In the genomic region with DNA sequence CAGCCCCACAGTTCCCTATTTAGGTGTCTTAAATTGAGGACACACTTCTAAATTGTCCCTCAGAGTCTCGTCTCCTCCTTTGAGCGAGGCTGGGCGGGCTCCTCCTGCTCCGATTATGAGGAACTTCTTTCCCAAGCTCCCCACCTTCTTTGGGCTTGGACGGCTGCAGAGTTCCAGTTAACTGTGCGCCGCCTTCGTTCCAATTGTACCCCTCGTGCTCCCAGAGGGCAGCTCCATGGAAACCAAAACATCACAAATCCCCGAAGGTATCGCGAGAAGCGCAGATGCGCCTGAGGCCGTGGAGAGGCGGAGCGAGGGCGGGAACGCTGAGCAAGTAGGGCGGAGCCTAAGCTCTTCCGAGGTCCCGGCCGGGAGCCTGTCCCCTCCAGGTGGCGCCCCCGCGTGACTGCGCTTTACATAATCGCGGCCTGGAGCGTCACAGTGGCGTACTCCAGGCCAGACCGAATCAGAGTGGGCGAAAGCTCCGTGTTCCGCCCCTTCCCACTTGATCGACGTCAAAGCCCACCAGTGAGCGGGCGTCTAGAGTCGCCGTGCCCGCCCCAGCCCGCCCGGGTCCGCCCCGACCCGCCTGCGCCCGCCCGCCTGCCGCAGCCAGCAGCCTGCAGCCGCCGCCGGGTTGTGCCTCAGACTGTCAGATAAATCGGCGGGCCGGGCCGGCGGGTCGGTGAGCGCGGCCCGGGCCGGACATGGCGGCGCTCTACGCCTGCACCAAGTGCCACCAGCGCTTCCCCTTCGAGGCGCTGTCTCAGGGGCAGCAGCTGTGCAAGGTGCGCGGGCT, we compare ENCODE assay signal across 1 cellular context.
TF ChIP-seq lines count a peak whose summit lies in the region.

Gene FAM76A, plus strand, starts transcription at position 588 of the 799 bp plus-strand sequence. Its CDS starts 120 bp downstream, at position 708.

TF ChIP-seq in K562, 482 proteins besides CTCF, POLR2A, EP300 and RAD21 (continued from another document and continues in another):
- TF ChIP-seq LCOR (CRISPR knock-in tag; IDR thresholded peaks at IDR 0.05) (peak; percentile 90), POLR2AphosphoS5 (IDR thresholded peaks at IDR 0.05; ENCODE audit: control insufficient read depth, insufficient read depth, low read depth, low read length) (no peak), ZNF586 (CRISPR knock-in tag; conservative IDR thresholded peaks at IDR 0.05) (no peak), FOXK1 (CRISPR knock-in tag; IDR thresholded peaks at IDR 0.05; ENCODE audit: borderline replicate concordance) (no peak), MLLT1 (IDR thresholded peaks at IDR 0.05) (no peak), TCF7L2 (IDR thresholded peaks at IDR 0.05; ENCODE audit: low read depth, low read length) (no peak), THAP12 (CRISPR knock-in tag; IDR thresholded peaks at IDR 0.05) (no peak), CBX3 (IDR thresholded peaks at IDR 0.05; ENCODE audit: borderline replicate concordance in 1 of 2, low read length in 2 of 2) (peak in 1 of 2 experiments; percentile 97; a peak in 2 of 3 replicates), USF1 (CRISPR knock-in tag; IDR thresholded peaks at IDR 0.05) (peak; percentile 91), NFXL1 (CRISPR knock-in tag; IDR thresholded peaks at IDR 0.05) (no peak), ZKSCAN8 (CRISPR knock-in tag; IDR thresholded peaks at IDR 0.05) (no peak), EZH2 (IDR thresholded peaks at IDR 0.05; ENCODE audit: borderline replicate concordance, low read depth, low read length) (no peak), U2AF1 (optimal IDR thresholded peaks at IDR 0.05; ENCODE audit: low read depth, low read length) (peak; percentile 82), L3MBTL2 (IDR thresholded peaks at IDR 0.05) (peak; percentile 100), MAZ (CRISPR knock-in tag; conservative IDR thresholded peaks at IDR 0.05 in 1 of 2, IDR thresholded peaks at IDR 0.05 in 1 of 2) (peak; percentile 78 to 83), ZNF280A (IDR thresholded peaks at IDR 0.05; ENCODE audit: low read depth, partially characterized antibody) (no peak), NFIC (IDR thresholded peaks at IDR 0.05) (no peak), RBM22 (IDR thresholded peaks at IDR 0.05; ENCODE audit: low read depth, low read length, poor library complexity, severe bottlenecking) (no peak), KLF16 (IDR thresholded peaks at IDR 0.05) (no peak; the same call in 1 of the 2 replicates), NR2F6 (CRISPR knock-in tag; IDR thresholded peaks at IDR 0.05) (no peak), TAF1 (IDR thresholded peaks at IDR 0.05; ENCODE audit: control insufficient read depth, extremely low read depth, insufficient read depth, low read length, severe bottlenecking) (peak; percentile 74), JUNB (CRISPR knock-in tag; conservative IDR thresholded peaks at IDR 0.05) (no peak), CEBPG (CRISPR knock-in tag; IDR thresholded peaks at IDR 0.05) (peak; percentile 50; the same call in 1 of the 2 replicates), CEBPG (tag; conservative IDR thresholded peaks at IDR 0.05 in 1 of 2, IDR thresholded peaks at IDR 0.05 in 1 of 2) (peak in 1 of 2 experiments; percentile 34; a peak in 1 of 4 replicates), ARID1B (IDR thresholded peaks at IDR 0.05) (no peak), ZFPM2 (CRISPR knock-in tag; IDR thresholded peaks at IDR 0.05) (no peak), ZFX (CRISPR knock-in tag; IDR thresholded peaks at IDR 0.05) (peak; percentile 76), ZNF134 (CRISPR knock-in tag; conservative IDR thresholded peaks at IDR 0.05) (no peak), ARID3B (CRISPR knock-in tag; IDR thresholded peaks at IDR 0.05; ENCODE audit: borderline replicate concordance) (no peak), CREBBP (IDR thresholded peaks at IDR 0.05; ENCODE audit: low read depth, low read length) (no peak), ZFP30 (CRISPR knock-in tag; IDR thresholded peaks at IDR 0.05; ENCODE audit: borderline replicate concordance) (no peak), RFX7 (CRISPR knock-in tag; IDR thresholded peaks at IDR 0.05) (no peak), PATZ1 (CRISPR knock-in tag; IDR thresholded peaks at IDR 0.05; ENCODE audit: borderline replicate concordance) (no peak), SOX6 (IDR thresholded peaks at IDR 0.05) (0 out of 2 replicates have a peak, but pooled peaks have one; percentile 14), ZBED1 (IDR thresholded peaks at IDR 0.05) (no peak), NBN (IDR thresholded peaks at IDR 0.05; ENCODE audit: low read depth) (no peak), BDP1 (IDR thresholded peaks at IDR 0.05; ENCODE audit: insufficient read depth, insufficient read length) (no peak), TARDBP (IDR thresholded peaks at IDR 0.05) (no peak; the same call in none of the 2 replicates)
- TF ChIP-seq, protein P1, sequence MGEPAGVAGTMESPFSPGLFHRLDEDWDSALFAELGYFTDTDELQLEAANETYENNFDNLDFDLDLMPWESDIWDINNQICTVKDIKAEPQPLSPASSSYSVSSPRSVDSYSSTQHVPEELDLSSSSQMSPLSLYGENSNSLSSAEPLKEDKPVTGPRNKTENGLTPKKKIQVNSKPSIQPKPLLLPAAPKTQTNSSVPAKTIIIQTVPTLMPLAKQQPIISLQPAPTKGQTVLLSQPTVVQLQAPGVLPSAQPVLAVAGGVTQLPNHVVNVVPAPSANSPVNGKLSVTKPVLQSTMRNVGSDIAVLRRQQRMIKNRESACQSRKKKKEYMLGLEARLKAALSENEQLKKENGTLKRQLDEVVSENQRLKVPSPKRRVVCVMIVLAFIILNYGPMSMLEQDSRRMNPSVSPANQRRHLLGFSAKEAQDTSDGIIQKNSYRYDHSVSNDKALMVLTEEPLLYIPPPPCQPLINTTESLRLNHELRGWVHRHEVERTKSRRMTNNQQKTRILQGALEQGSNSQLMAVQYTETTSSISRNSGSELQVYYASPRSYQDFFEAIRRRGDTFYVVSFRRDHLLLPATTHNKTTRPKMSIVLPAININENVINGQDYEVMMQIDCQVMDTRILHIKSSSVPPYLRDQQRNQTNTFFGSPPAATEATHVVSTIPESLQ (CRISPR knock-in tag; IDR thresholded peaks at IDR 0.05): no peak
- TF ChIP-seq, protein P2, sequence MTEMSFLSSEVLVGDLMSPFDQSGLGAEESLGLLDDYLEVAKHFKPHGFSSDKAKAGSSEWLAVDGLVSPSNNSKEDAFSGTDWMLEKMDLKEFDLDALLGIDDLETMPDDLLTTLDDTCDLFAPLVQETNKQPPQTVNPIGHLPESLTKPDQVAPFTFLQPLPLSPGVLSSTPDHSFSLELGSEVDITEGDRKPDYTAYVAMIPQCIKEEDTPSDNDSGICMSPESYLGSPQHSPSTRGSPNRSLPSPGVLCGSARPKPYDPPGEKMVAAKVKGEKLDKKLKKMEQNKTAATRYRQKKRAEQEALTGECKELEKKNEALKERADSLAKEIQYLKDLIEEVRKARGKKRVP (CRISPR knock-in tag; IDR thresholded peaks at IDR 0.05): no peak
- TF ChIP-seq, protein P3, sequence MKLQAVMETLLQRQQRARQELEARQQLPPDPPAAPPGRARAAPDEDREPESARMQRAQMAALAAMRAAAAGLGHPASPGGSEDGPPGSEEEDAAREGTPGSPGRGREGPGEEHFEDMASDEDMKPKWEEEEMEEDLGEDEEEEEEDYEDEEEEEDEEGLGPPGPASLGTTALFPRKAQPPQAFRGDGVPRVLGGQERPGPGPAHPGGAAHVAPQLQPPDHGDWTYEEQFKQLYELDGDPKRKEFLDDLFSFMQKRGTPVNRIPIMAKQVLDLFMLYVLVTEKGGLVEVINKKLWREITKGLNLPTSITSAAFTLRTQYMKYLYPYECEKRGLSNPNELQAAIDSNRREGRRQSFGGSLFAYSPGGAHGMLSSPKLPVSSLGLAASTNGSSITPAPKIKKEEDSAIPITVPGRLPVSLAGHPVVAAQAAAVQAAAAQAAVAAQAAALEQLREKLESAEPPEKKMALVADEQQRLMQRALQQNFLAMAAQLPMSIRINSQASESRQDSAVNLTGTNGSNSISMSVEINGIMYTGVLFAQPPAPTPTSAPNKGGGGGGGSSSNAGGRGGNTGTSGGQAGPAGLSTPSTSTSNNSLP (IDR thresholded peaks at IDR 0.05; ENCODE audit: borderline replicate concordance, low read depth, low read length): no peak
- TF ChIP-seq, protein P4, sequence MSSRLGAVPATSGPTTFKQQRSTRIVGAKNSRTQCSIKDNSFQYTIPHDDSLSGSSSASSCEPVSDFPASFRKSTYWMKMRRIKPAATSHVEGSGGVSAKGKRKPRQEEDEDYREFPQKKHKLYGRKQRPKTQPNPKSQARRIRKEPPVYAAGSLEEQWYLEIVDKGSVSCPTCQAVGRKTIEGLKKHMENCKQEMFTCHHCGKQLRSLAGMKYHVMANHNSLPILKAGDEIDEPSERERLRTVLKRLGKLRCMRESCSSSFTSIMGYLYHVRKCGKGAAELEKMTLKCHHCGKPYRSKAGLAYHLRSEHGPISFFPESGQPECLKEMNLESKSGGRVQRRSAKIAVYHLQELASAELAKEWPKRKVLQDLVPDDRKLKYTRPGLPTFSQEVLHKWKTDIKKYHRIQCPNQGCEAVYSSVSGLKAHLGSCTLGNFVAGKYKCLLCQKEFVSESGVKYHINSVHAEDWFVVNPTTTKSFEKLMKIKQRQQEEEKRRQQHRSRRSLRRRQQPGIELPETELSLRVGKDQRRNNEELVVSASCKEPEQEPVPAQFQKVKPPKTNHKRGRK (tag; IDR thresholded peaks at IDR 0.05): no peak
